In the genomic region with DNA sequence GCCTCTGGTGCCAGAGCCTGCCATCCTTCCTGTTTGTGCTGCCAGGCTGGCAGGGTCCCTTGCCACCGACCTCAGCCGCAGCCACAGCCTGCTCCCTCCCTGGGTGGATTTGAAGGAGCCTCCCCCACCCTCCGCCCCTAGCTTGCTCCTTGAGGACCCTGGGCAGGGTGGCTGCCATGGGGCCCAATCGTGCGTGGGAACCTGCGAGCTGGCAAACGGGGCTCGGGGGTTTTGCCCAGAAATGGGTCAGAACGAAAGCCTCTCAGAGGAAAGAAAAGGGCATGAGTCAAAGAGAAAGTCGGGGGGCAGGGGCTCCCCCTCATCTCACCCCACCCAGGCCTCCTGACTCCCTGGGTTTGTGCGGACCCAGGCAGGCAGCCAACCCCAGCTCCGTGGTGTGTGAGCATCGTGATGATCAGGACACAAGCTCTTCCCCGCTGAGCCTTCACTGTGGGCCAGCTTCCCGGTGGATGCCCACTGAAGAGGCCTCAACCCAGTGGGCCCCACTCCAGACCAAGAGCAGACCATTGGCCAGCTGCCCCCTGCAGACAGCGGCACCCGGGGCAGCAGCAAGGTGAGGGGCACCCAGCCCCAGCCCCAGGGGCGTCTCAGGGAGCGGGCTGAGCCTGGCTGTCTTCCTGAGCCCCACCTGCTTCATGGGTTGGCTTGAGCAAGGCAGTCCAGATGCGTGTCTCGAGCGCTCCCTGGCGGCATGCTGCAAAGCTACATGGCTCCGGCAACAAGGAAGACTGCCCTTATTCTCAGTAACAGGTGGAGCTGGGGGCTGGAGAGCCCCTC, we compare ENCODE assay signal across 8 cellular contexts. TPM values are rescaled to one million over a fixed set of nuclear protein-coding genes. Genes with fewer than 3 reads are reported as not detected.
DNase-seq lines count a peak whose midpoint lies in the region; ATAC-seq lines count a peak whose summit lies in the region.

No MANE protein-coding gene starts in this region.

- peaks cover 41% of the 10 kb centered on the region for H3K4me1 Mint-ChIP-seq in central memory CD8-positive, alpha-beta T cell

- peak overlapping the region; percentile 78 for H3K4me3 Mint-ChIP-seq in central memory CD8-positive, alpha-beta T cell

- no peaks in the 10 kb centered on the region for H3K27me3 Mint-ChIP-seq in central memory CD8-positive, alpha-beta T cell

- H3K36me3 Mint-ChIP-seq in central memory CD8-positive, alpha-beta T cell (ENCODE audit: insufficient read depth): peaks cover 9% of the 10 kb centered on the region

- peak overlapping the region; percentile 84 for H3K27ac Mint-ChIP-seq in central memory CD8-positive, alpha-beta T cell (ENCODE audit: low read depth)

- DNase-seq in GF-D8 (lab: John Stamatoyannopoulos, UW) (peak; percentile 55), NCI-H524 (lab: John Stamatoyannopoulos, UW) (peak; percentile 72 to 89), left colon (peak; percentile 80 to 81)
- peak; percentile 83 to 89 for DNase-seq in activated CD4-positive, alpha-beta T cell treated with anti-CD3 and anti-CD28 coated beads for 24 hours (ENCODE audit: low read depth in 2 of 2)
- DNase-seq in central memory CD8-positive, alpha-beta T cell (ENCODE audit: low spot score in 2 of 2): peak; percentile 80 to 85
- DNase-seq in stimulated activated CD4-positive, alpha-beta T cell treated with anti-CD3 and anti-CD28 coated beads, Interleukin-1b, Interleukin-23, amount 100 ng/mL, for 4 hours (ENCODE audit: low read depth in 2 of 2): peak; percentile 84 to 85

- H3K9me3 Mint-ChIP-seq in central memory CD8-positive, alpha-beta T cell: no peaks in the 10 kb centered on the region

- intact Hi-C loops in left colon (cut with DNase I, micrococcal nuclease): loop anchor here in 1 of 2 donors (5.0 kb wide), 1 partner anchor 248 kb away; no protein-coding TSS in a partner anchor

- ATAC-seq in HG03039 (IDR thresholded peaks at IDR 0.05; ENCODE audit: unreplicated experiment): peak; percentile 50
- peak; percentile 74 for ATAC-seq in central memory CD8-positive, alpha-beta T cell (replicated peaks; ENCODE audit: extremely low read depth, poor library complexity, severe bottlenecking)
- ATAC-seq in left colon: peak; percentile 84
- ATAC-seq in GM19328 (IDR thresholded peaks at IDR 0.05; ENCODE audit: unreplicated experiment): no peak

RNA-seq across cellular contexts. Expression of a gene that starts 3.0 kb away (rescaled TPM):
- not detected for total RNA-seq in left colon

RNA-seq across cellular contexts. Expression of a gene that starts 6.9 kb away (rescaled TPM):
- total RNA-seq in left colon: 10 to 100 TPM; 55.5 to 56.0 TPM

RNA-seq across cellular contexts. Expression of a gene that starts 11.1 kb away (rescaled TPM):
- total RNA-seq in left colon: 100 to 1,000 TPM; 170 to 204 TPM

RNA-seq across cellular contexts. Expression of a gene that starts 19.0 kb away (rescaled TPM):
- total RNA-seq in left colon: 10 to 100 TPM; 25.0 to 26.3 TPM

RNA-seq across cellular contexts. Expression of a gene that starts 35.4 kb away (rescaled TPM):
- total RNA-seq in left colon: 10 to 100 TPM; 10.3 to 16.8 TPM
